ENCODE assay signal across 8 cellular contexts in the genomic region with DNA sequence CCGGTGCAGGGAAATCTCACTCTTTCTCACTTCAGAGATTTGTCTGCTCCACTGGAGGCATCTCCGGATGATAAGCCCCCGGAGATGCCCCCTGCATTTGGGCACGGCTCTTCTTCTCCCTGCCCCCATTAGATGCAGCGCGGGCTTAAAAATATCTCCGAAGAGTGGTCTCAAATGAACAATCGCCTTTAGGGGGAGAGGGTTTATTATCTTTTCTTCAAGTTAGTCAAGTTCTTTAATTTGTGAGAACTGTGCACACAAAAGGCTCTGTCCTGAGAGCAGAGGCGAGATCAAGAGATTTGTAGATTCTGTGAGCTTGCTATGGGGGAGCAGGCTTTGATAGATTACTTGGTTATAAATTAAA. TPM values are rescaled to one million over a fixed set of nuclear protein-coding genes. Genes with fewer than 3 reads are reported as not detected.
DNase-seq lines count a peak whose midpoint lies in the region; ATAC-seq, FAIRE-seq and TF ChIP-seq lines count a peak whose summit lies in the region.

No MANE protein-coding gene starts in this region.

- FAIRE-seq in A549 (lab: Jason Lieb, UNC): no peak

- H3K27me3 Mint-ChIP-seq in natural killer cell (ENCODE audit: low read depth in 2 of 2): peaks cover 21 to 22% of the 10 kb centered on the region in 2 donors

- H3K4me1 ChIP-seq in A549: peaks cover 16% of the 10 kb centered on the region
- no peaks in the 10 kb centered on the region; the same call in 1 of the 2 replicates for H3K4me1 ChIP-seq in HEK293 (ENCODE audit: control insufficient read depth, insufficient read depth, low read length)

- peak overlapping the region; percentile 67 for H3K4me3 Mint-ChIP-seq in natural killer cell

- no peaks in the 10 kb centered on the region for H3K4me1 Mint-ChIP-seq in natural killer cell

- no peak for TF ChIP-seq POLR2A in A549 (IDR thresholded peaks at IDR 0.05; ENCODE audit: low read length)

- H3K9me3 ChIP-seq in A549: no peaks in the 10 kb centered on the region
- no peaks in the 10 kb centered on the region for H3K9me3 ChIP-seq in HEK293 (ENCODE audit: control insufficient read depth, insufficient read depth, low read depth, low read length)

- ATAC-seq in A549: no peak
- ATAC-seq in natural killer cell: no peak

- H3K36me3 ChIP-seq in HEK293 (ENCODE audit: control insufficient read depth in 2 of 2, insufficient read depth in 1 of 2, low read length in 2 of 2): no peaks in the 10 kb centered on the region

- no peaks in the 10 kb centered on the region for H3K36me3 Mint-ChIP-seq in natural killer cell

- CTCF ChIA-PET in A549 (lab: Yijun Ruan, JAX): interaction anchor here (1.1 to 2.1 kb wide), 2 partner anchors 90 to 96 kb away, joined by 3 to 6 read pairs; no protein-coding TSS in a partner anchor
- CTCF ChIA-PET in HEK293 (lab: Yijun Ruan, JAX): interaction anchor here (0.8 to 1.4 kb wide), 2 partner anchors 56 to 103 kb away, joined by 3 to 4 read pairs; no protein-coding TSS in a partner anchor

- H3K4me3 ChIP-seq in A549 (peak overlapping the region; percentile 92), HEK293 (ENCODE audit: low read depth, low read length) (peak overlapping the region; percentile 74), coronary artery (peak overlapping the region; percentile 93)

- no peak for TF ChIP-seq RAD21 in A549 (conservative IDR thresholded peaks at IDR 0.05 in 1 of 2, IDR thresholded peaks at IDR 0.05 in 1 of 2)

- no peak for TF ChIP-seq EP300 in A549 (IDR thresholded peaks at IDR 0.05)

- H3K27ac ChIP-seq in A549 (peak overlapping the region; percentile 90 to 92), HEK293 (ENCODE audit: extremely low read depth, low read depth, low read length) (peak overlapping the region; percentile 97; the same call in 1 of the 2 replicates), coronary artery (no peak overlapping the region)

- no peak overlapping the region for H3K27ac Mint-ChIP-seq in natural killer cell

- peak overlapping the region; percentile 93 for H3K4me2 ChIP-seq in A549

- intact Hi-C loops in natural killer cell (cut with micrococcal nuclease): no loop called here

- H3K9me3 Mint-ChIP-seq in natural killer cell: no peaks in the 10 kb centered on the region

- POLR2A ChIA-PET in A549 (lab: Yijun Ruan, JAX) (interaction anchor here (1.0 kb wide), 1 partner anchor 9 kb away, joined by 3 read pairs; no protein-coding TSS in a partner anchor), HEK293 (lab: Yijun Ruan, JAX) (no interaction called here)

- WGBS in A549 (ENCODE audit: missing lambda C conversion rate): 36% methylated on average over 9 of the region's 9 CpGs

- TF ChIP-seq CTCF in A549 (IDR thresholded peaks at IDR 0.05): no peak
- TF ChIP-seq CTCF in HEK293 (tag by site-specific recombination; IDR thresholded peaks at IDR 0.05): no peak
- no peak for TF ChIP-seq CTCF in coronary artery (IDR thresholded peaks at IDR 0.05)
- no peak for TF ChIP-seq CTCF in natural killer cell (IDR thresholded peaks at IDR 0.05)

- peak in 1 of 2 experiments; percentile 18 for DNase-seq in A549 (ENCODE audit: low read depth in 1 of 2, low spot score in 1 of 2)
- no peak for DNase-seq in coronary artery (ENCODE audit: low spot score)
- no peak for DNase-seq in natural killer cell
- DNase-seq in mesenteric fat pad (ENCODE audit: low spot score): no peak
- DNase-seq in central memory CD4-positive, alpha-beta T cell: no peak
- DNase-seq in A172 (ENCODE audit: low spot score): no peak
- DNase-seq in OCI-M1 (lab: John Stamatoyannopoulos, UW): no peak

TF ChIP-seq in A549, 52 proteins besides CTCF, POLR2A, EP300 and RAD21 (continues in another document):
- TF ChIP-seq CEBPB (IDR thresholded peaks at IDR 0.05): no peak
- TF ChIP-seq MAZ (IDR thresholded peaks at IDR 0.05; ENCODE audit: borderline replicate concordance, low read depth, low read length): no peak
- no peak for TF ChIP-seq POLR2AphosphoS2 (conservative IDR thresholded peaks at IDR 0.05; ENCODE audit: low read length)
- no peak for TF ChIP-seq RFX5 (IDR thresholded peaks at IDR 0.05)
- no peak for TF ChIP-seq KDM1A (IDR thresholded peaks at IDR 0.05; ENCODE audit: low read depth)
- no peak for TF ChIP-seq MYC (IDR thresholded peaks at IDR 0.05; ENCODE audit: borderline replicate concordance, low read length)
- no peak for TF ChIP-seq JUNB (IDR thresholded peaks at IDR 0.05)
- TF ChIP-seq TFCP2L1 (CRISPR knock-in tag; IDR thresholded peaks at IDR 0.05): no peak
- no peak for TF ChIP-seq MAFK (IDR thresholded peaks at IDR 0.05; ENCODE audit: partially characterized antibody)
- TF ChIP-seq KDM5A (IDR thresholded peaks at IDR 0.05): no peak
- TF ChIP-seq SMC3 (IDR thresholded peaks at IDR 0.05): no peak
- TF ChIP-seq, protein P1, sequence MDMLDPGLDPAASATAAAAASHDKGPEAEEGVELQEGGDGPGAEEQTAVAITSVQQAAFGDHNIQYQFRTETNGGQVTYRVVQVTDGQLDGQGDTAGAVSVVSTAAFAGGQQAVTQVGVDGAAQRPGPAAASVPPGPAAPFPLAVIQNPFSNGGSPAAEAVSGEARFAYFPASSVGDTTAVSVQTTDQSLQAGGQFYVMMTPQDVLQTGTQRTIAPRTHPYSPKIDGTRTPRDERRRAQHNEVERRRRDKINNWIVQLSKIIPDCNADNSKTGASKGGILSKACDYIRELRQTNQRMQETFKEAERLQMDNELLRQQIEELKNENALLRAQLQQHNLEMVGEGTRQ (IDR thresholded peaks at IDR 0.05): no peak
- no peak for TF ChIP-seq ZSCAN20 (CRISPR knock-in tag; IDR thresholded peaks at IDR 0.05)
- TF ChIP-seq, protein P2, sequence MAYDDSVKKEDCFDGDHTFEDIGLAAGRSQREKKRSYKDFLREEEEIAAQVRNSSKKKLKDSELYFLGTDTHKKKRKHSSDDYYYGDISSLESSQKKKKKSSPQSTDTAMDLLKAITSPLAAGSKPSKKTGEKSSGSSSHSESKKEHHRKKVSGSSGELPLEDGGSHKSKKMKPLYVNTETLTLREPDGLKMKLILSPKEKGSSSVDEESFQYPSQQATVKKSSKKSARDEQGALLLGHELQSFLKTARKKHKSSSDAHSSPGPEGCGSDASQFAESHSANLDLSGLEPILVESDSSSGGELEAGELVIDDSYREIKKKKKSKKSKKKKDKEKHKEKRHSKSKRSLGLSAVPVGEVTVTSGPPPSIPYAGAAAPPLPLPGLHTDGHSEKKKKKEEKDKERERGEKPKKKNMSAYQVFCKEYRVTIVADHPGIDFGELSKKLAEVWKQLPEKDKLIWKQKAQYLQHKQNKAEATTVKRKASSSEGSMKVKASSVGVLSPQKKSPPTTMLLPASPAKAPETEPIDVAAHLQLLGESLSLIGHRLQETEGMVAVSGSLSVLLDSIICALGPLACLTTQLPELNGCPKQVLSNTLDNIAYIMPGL (CRISPR knock-in tag; IDR thresholded peaks at IDR 0.05; ENCODE audit: borderline replicate concordance): no peak
- no peak for TF ChIP-seq RARB (CRISPR knock-in tag; IDR thresholded peaks at IDR 0.05)

TF ChIP-seq in HEK293, 187 proteins besides CTCF, POLR2A, EP300 and RAD21 (continues in another document):
- TF ChIP-seq ZNF391 (tag by site-specific recombination; IDR thresholded peaks at IDR 0.05; ENCODE audit: borderline replicate concordance, low read depth) (no peak), HOXA7 (CRISPR knock-in tag; IDR thresholded peaks at IDR 0.05; ENCODE audit: borderline replicate concordance) (no peak)
- TF ChIP-seq, protein P3, sequence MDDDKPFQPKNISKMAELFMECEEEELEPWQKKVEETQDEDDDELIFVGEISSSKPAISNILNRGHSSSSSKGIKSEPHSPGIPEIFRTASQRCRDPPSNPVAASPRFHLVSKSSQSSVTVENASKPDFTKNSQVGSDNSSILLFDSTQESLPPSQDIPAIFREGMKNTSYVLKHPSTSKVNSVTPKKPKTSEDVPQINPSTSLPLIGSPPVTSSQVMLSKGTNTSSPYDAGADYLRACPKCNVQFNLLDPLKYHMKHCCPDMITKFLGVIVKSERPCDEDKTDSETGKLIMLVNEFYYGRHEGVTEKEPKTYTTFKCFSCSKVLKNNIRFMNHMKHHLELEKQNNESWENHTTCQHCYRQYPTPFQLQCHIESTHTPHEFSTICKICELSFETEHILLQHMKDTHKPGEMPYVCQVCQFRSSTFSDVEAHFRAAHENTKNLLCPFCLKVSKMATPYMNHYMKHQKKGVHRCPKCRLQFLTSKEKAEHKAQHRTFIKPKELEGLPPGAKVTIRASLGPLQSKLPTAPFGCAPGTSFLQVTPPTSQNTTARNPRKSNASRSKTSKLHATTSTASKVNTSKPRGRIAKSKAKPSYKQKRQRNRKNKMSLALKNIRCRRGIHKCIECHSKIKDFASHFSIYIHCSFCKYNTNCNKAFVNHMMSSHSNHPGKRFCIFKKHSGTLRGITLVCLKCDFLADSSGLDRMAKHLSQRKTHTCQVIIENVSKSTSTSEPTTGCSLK (tag by site-specific recombination; IDR thresholded peaks at IDR 0.05): no peak
- TF ChIP-seq, protein P4, sequence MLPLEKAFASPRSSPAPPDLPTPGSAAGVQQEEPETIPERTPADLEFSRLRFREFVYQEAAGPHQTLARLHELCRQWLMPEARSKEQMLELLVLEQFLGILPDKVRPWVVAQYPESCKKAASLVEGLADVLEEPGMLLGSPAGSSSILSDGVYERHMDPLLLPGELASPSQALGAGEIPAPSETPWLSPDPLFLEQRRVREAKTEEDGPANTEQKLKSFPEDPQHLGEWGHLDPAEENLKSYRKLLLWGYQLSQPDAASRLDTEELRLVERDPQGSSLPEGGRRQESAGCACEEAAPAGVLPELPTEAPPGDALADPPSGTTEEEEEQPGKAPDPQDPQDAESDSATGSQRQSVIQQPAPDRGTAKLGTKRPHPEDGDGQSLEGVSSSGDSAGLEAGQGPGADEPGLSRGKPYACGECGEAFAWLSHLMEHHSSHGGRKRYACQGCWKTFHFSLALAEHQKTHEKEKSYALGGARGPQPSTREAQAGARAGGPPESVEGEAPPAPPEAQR (tag by site-specific recombination; IDR thresholded peaks at IDR 0.05): no peak

RNA-seq across cellular contexts. Expression of a gene that starts 0.6 kb away (rescaled TPM):
- 8.9 and 10.7 TPM in 2 replicates for polyA plus RNA-seq in A549 (2011; rRNA removed)
- 5.1 and 6.5 TPM in 2 replicates for polyA plus RNA-seq in A549 (2012; cell fraction: cytosol; rRNA removed)
- polyA plus RNA-seq in A549 (2012; cell fraction: nucleus; rRNA removed): 5.2 and 5.9 TPM in 2 replicates
- 5.5 to 5.9 TPM (median 5.6 TPM) in 3 replicates for polyA plus RNA-seq in A549 (2017; fragmentation: RNase III; extraction: RNeasy Plus Mini Kit Qiagen cat#74134 plus additional on column Dnase treatment)
- 13.5 and 14.5 TPM in 2 replicates for polyA minus RNA-seq in A549 (2011; rRNA and poly(A)+ RNA removed)
- not detected for total RNA-seq in natural killer cell
- total RNA-seq in mesenteric fat pad: 1.00 TPM
- 3.6 and 8.7 TPM in 2 replicates for total RNA-seq in A172 (2014; rRNA removed; shearing (Covaris generic))

Comparison
In these comparisons a context has a peak if more than half of its experiments do, and no peak if none do; other contexts are left out.
1. H3K27ac ChIP-seq: peak in A549 (2 of 2) and HEK293 (single experiment); none in coronary artery (0 of 2).
2. Peak in every context shown above with its lines, with median percentiles within 50 percentile points of each other: H3K4me3 ChIP-seq.